ENCODE assay signal across 20 cellular contexts in genomic region chr6:112193535-112194051, GRCh38.
"Had no signal": no experiment of that assay in that cellular context is flagged by ENCODE, and none has a peak within 500 bp of the region (broad histone marks: within the 10 kb centered on the region; RNA-seq: fewer than 3 reads in every experiment).

No MANE protein-coding gene starts in this region.

- H3K36me3 ChIP-seq: neural progenitor cell, spleen, suprapubic skin had no signal

- H3K4me1 Mint-ChIP-seq: activated T-helper 17 cell treated with anti-CD3 and anti-CD28 coated beads, Interleukin-2, amount 50 U/mL, for 72 hours; naive B cell had no signal

- H3K9me3 Mint-ChIP-seq: activated naive CD4-positive, alpha-beta T cell treated with anti-CD3 and anti-CD28 coated beads, Interleukin-2, amount 50 U/mL, for 72 hours; activated T-cell treated with anti-CD3 and anti-CD28 coated beads, Interleukin-2, amount 50 U/mL, for 24 hours; activated T-helper 17 cell treated with anti-CD3 and anti-CD28 coated beads, Interleukin-2, amount 50 U/mL, for 72 hours; naive B cell; neural progenitor cell; type B pancreatic cell; WTC11 had no signal

- H3K27ac Mint-ChIP-seq: activated naive CD4-positive, alpha-beta T cell treated with anti-CD3 and anti-CD28 coated beads, Interleukin-2, amount 50 U/mL, for 72 hours; activated T-cell treated with anti-CD3 and anti-CD28 coated beads, Interleukin-2, amount 50 U/mL, for 24 hours; activated T-helper 17 cell treated with anti-CD3 and anti-CD28 coated beads, Interleukin-2, amount 50 U/mL, for 72 hours; neural progenitor cell; type B pancreatic cell; WTC11 had no signal

- H3K4me3 Mint-ChIP-seq: activated T-cell treated with anti-CD3 and anti-CD28 coated beads, Interleukin-2, amount 50 U/mL, for 24 hours; activated T-helper 17 cell treated with anti-CD3 and anti-CD28 coated beads, Interleukin-2, amount 50 U/mL, for 72 hours; naive B cell; type B pancreatic cell; WTC11 had no signal

- H3K27me3 ChIP-seq: brain microvascular endothelial cell, neural progenitor cell, suprapubic skin had no signal

- DNase-seq: activated CD8-positive, alpha-beta memory T cell treated with anti-CD3 and anti-CD28 coated beads, Interleukin-2, amount 50 U/mL, for 4 hours; activated T-cell treated with anti-CD3 and anti-CD28 coated beads, Interleukin-2, amount 50 U/mL, for 24 hours; brain microvascular endothelial cell; central memory CD4-positive, alpha-beta T cell; effector memory CD4-positive, alpha-beta T cell; islet precursor cell; left colon; naive B cell; posterior cingulate gyrus; spleen; stimulated activated CD4-positive, alpha-beta T cell treated with anti-CD3 and anti-CD28 coated beads, Interleukin-4, amount 100 ng/mL, for 24 hours; stimulated activated naive CD8-positive, alpha-beta T cell treated with anti-CD3 and anti-CD28 coated beads, Interleukin-15, Interleukin-2, amounts not matched to agents 100 U/mL and 50 U/mL, for 24 hours; T1000 had no signal

- H3K4me1 ChIP-seq: spleen had no signal

- H2AFZ ChIP-seq: neural progenitor cell had no signal

- H3K9ac ChIP-seq: neural progenitor cell had no signal

- H3K4me2 ChIP-seq: neural progenitor cell had no signal

- H3K36me3 Mint-ChIP-seq: activated naive CD4-positive, alpha-beta T cell treated with anti-CD3 and anti-CD28 coated beads, Interleukin-2, amount 50 U/mL, for 72 hours; naive B cell; neural progenitor cell; type B pancreatic cell; WTC11 had no signal

- H3K9me3 ChIP-seq: spleen, suprapubic skin had no signal

- H3K4me3 ChIP-seq: lung, neural progenitor cell, spleen, suprapubic skin had no signal

- H3K27ac ChIP-seq: brain microvascular endothelial cell, neural progenitor cell, spleen, suprapubic skin had no signal

- ATAC-seq: activated naive CD4-positive, alpha-beta T cell treated with anti-CD3 and anti-CD28 coated beads, Interleukin-2, amount 50 U/mL, for 72 hours; activated T-helper 17 cell treated with anti-CD3 and anti-CD28 coated beads, Interleukin-2, amount 50 U/mL, for 72 hours; left colon; stimulated activated naive CD8-positive, alpha-beta T cell treated with anti-CD3 and anti-CD28 coated beads, Interleukin-15, Interleukin-2, amounts not matched to agents 100 U/mL and 50 U/mL, for 24 hours; WTC11 had no signal
